1 cellular context compared by ENCODE assay signal in genomic region chr4:110164856-110165255, GRCh38.
TF ChIP-seq lines count a peak whose summit lies in the region.

No MANE protein-coding gene starts in this region.

TF ChIP-seq in GM23338, 12 proteins besides CTCF, POLR2A, EP300 and RAD21:
- TF ChIP-seq EZH2 (IDR thresholded peaks at IDR 0.05; ENCODE audit: low read depth, unreplicated experiment) (no peak), ETS1 (IDR thresholded peaks at IDR 0.05) (no peak), ZNF331 (CRISPR knock-in tag; IDR thresholded peaks at IDR 0.05; ENCODE audit: low read depth) (no peak), REST (IDR thresholded peaks at IDR 0.05; ENCODE audit: unreplicated experiment) (no peak), STAT1 (IDR thresholded peaks at IDR 0.05; ENCODE audit: unreplicated experiment) (no peak), POLR2AphosphoS5 (IDR thresholded peaks at IDR 0.05; ENCODE audit: low read depth) (no peak), ZNF462 (CRISPR knock-in tag; IDR thresholded peaks at IDR 0.05) (no peak), ZNF114 (CRISPR knock-in tag; IDR thresholded peaks at IDR 0.05) (no peak), JUNB (IDR thresholded peaks at IDR 0.05; ENCODE audit: unreplicated experiment) (no peak), EZH2phosphoT487 (IDR thresholded peaks at IDR 0.05; ENCODE audit: unreplicated experiment) (no peak), CREB1 (CRISPR knock-in tag; IDR thresholded peaks at IDR 0.05; ENCODE audit: low read depth) (no peak), NANOG (IDR thresholded peaks at IDR 0.05; ENCODE audit: borderline replicate concordance) (no peak)
